Comparison of ENCODE assay signal across 24 cellular contexts in genomic region chr17:63792055-63792729, GRCh38. TPM values are rescaled to one million over a fixed set of nuclear protein-coding genes. Genes with fewer than 3 reads are reported as not detected.
DNase-seq lines count a peak whose midpoint lies in the region; ATAC-seq, FAIRE-seq and TF ChIP-seq lines count a peak whose summit lies in the region.
"Had no signal": no experiment of that assay in that cellular context is flagged by ENCODE, and none has a peak within 500 bp of the region (broad histone marks: within the 10 kb centered on the region; RNA-seq: fewer than 3 reads in every experiment).

No MANE protein-coding gene starts in this region.

- H3K9ac ChIP-seq in astrocyte (ENCODE audit: low read length): no peak overlapping the region

- peaks cover 64% of the 10 kb centered on the region for H4K20me1 ChIP-seq in astrocyte (ENCODE audit: insufficient read depth, low read length)

- no peak for TF ChIP-seq CTCF in astrocyte (IDR thresholded peaks at IDR 0.05; ENCODE audit: insufficient read depth, low read depth, low read length)
- peak; percentile 19 for TF ChIP-seq CTCF in foreskin keratinocyte (conservative IDR thresholded peaks at IDR 0.05)

- H3K27me3 ChIP-seq in astrocyte (ENCODE audit: insufficient read depth, low read length) (no peaks in the 10 kb centered on the region), foreskin keratinocyte (no peaks in the 10 kb centered on the region), H7 (ENCODE audit: control insufficient read depth, insufficient read depth, low read length) (no peaks in the 10 kb centered on the region)
- H3K27me3 ChIP-seq: MG63 had no signal

- H3K9me3 ChIP-seq in astrocyte (ENCODE audit: insufficient read depth, low read depth, low read length): no peaks in the 10 kb centered on the region
- H3K9me3 ChIP-seq: MG63 had no signal

- H3K36me3 ChIP-seq in astrocyte (ENCODE audit: insufficient read depth, low read length): peaks cover 63% of the 10 kb centered on the region
- peaks cover 25% of the 10 kb centered on the region for H3K36me3 ChIP-seq in H7 (replicated peaks; ENCODE audit: control insufficient read depth, insufficient read depth, low read length)

- no peaks in the 10 kb centered on the region for H3K27me3 Mint-ChIP-seq in activated T-cell treated with anti-CD3 and anti-CD28 coated beads, Interleukin-2, amount 50 U/mL, for 24 hours
- H3K27me3 Mint-ChIP-seq in astrocyte (ENCODE audit: low read depth, unreplicated experiment): no peaks in the 10 kb centered on the region

- H3K27ac ChIP-seq in astrocyte (ENCODE audit: low read depth, low read length) (no peak overlapping the region), foreskin keratinocyte (no peak overlapping the region)
- H3K27ac ChIP-seq: PC-9 had no signal

- no peak overlapping the region for H3K4me2 ChIP-seq in astrocyte (ENCODE audit: low read length)
- H3K4me2 ChIP-seq: PC-9 had no signal

- peaks cover 84% of the 10 kb centered on the region for H3K79me2 ChIP-seq in astrocyte (ENCODE audit: insufficient read depth, low read length)

- no peak overlapping the region for H3K4me3 ChIP-seq in astrocyte (ENCODE audit: insufficient read depth, low read depth, low read length)
- no peak overlapping the region for H3K4me3 ChIP-seq in H7 (ENCODE audit: insufficient read depth, low read depth, low read length)
- H3K4me3 ChIP-seq: MG63, PC-9 had no signal

- H3K9me3 Mint-ChIP-seq in activated T-cell treated with anti-CD3 and anti-CD28 coated beads, Interleukin-2, amount 50 U/mL, for 24 hours: no peaks in the 10 kb centered on the region
- no peaks in the 10 kb centered on the region for H3K9me3 Mint-ChIP-seq in astrocyte (ENCODE audit: unreplicated experiment)

- H3K4me1 ChIP-seq in astrocyte (ENCODE audit: insufficient read depth, low read length) (no peaks in the 10 kb centered on the region), foreskin keratinocyte (peaks cover 11% of the 10 kb centered on the region)

- no peak for DNase-seq in activated T-cell treated with anti-CD3 and anti-CD28 coated beads, Interleukin-2, amount 50 U/mL, for 24 hours
- DNase-seq in activated T-cell treated with anti-CD3 and anti-CD28 coated beads for 4 hours: no peak
- peak; percentile 50 for DNase-seq in HPDE6-E6E7 (ENCODE audit: extremely low spot score)
- DNase-seq in astrocyte (ENCODE audit: low read depth): no peak
- peak; percentile 35 to 71 for DNase-seq in foreskin keratinocyte
- DNase-seq in NOMO-1 treated with dmso at 0.1 percent for 144 hours (lab: John Stamatoyannopoulos, UW; ENCODE audit: unreplicated experiment): no peak
- no peak for DNase-seq in H7
- DNase-seq: Calu3; DMS79 treated with DMSO at 0.1 percent for 48 hours; GF-D8; KBM-7; MG63; NCI-H1105 treated with DMSO at 0.1 percent for 48 hours; NCI-H146; NCI-H1930; NCI-H446 treated with DMSO at 0.1 percent for 48 hours; NCI-H526; NCI-H82; NK-92 treated with Interleukin-12 subunit alpha and Interleukin-12 subunit beta, amount 100 ng/mL, for 24 hours; PC-9; SHP77 had no signal

- H3K36me3 Mint-ChIP-seq in activated T-cell treated with anti-CD3 and anti-CD28 coated beads, Interleukin-2, amount 50 U/mL, for 24 hours (ENCODE audit: low read depth): peaks cover 92% of the 10 kb centered on the region
- H3K36me3 Mint-ChIP-seq in astrocyte (ENCODE audit: low read depth, unreplicated experiment): peaks cover 15% of the 10 kb centered on the region

- no peak overlapping the region for H2AFZ ChIP-seq in astrocyte (ENCODE audit: low read depth, low read length)
- H2AFZ ChIP-seq: PC-9 had no signal

- ATAC-seq in foreskin keratinocyte (peak; percentile 42), esophagus mucosa (no peak)

- peak overlapping the region; percentile 18 for H3K27ac Mint-ChIP-seq in activated T-cell treated with anti-CD3 and anti-CD28 coated beads, Interleukin-2, amount 50 U/mL, for 24 hours
- peak overlapping the region; percentile 6 for H3K27ac Mint-ChIP-seq in astrocyte (ENCODE audit: unreplicated experiment)

- H3K4me1 Mint-ChIP-seq in activated T-cell treated with anti-CD3 and anti-CD28 coated beads, Interleukin-2, amount 50 U/mL, for 24 hours (ENCODE audit: low read depth): peaks cover 6% of the 10 kb centered on the region
- H3K4me1 Mint-ChIP-seq in astrocyte (ENCODE audit: low read depth, unreplicated experiment): no peaks in the 10 kb centered on the region

- no peak for FAIRE-seq in astrocyte (lab: Jason Lieb, UNC)
- FAIRE-seq: GM12891, HTR-8/SVneo had no signal

- H3K4me3 Mint-ChIP-seq in activated T-cell treated with anti-CD3 and anti-CD28 coated beads, Interleukin-2, amount 50 U/mL, for 24 hours: no peak overlapping the region
- H3K4me3 Mint-ChIP-seq in astrocyte (ENCODE audit: unreplicated experiment): no peak overlapping the region

RNA-seq across cellular contexts. Expression of gene DDX42, which starts 18.2 kb away (rescaled TPM):
- total RNA-seq in astrocyte (120 and 125 TPM in 2 replicates), foreskin keratinocyte (72.2 and 74.9 TPM in 2 replicates), esophagus mucosa (56.1 TPM)
- polyA plus RNA-seq in foreskin keratinocyte: 40.6 and 41.0 TPM in 2 replicates
- total RNA-seq in H7 (2014; rRNA removed; shearing (Covaris generic)): 34.5 and 41.8 TPM in 2 replicates

RNA-seq across cellular contexts. Expression of gene CCDC47, which starts 18.8 kb away (rescaled TPM):
- total RNA-seq in astrocyte: 92.8 and 95.6 TPM in 2 replicates
- 64.2 and 77.0 TPM in 2 replicates for total RNA-seq in foreskin keratinocyte
- 21.0 and 26.3 TPM in 2 replicates for polyA plus RNA-seq in foreskin keratinocyte
- total RNA-seq in esophagus mucosa: 50.6 TPM
- 30.6 and 36.4 TPM in 2 replicates for total RNA-seq in H7 (2014; rRNA removed; shearing (Covaris generic))

RNA-seq across cellular contexts. Expression of gene PSMC5, which starts 35.0 kb away (rescaled TPM):
- total RNA-seq in astrocyte (110 and 116 TPM in 2 replicates), foreskin keratinocyte (97.4 and 120 TPM in 2 replicates), esophagus mucosa (102 TPM)
- polyA plus RNA-seq in foreskin keratinocyte: 168 and 192 TPM in 2 replicates
- total RNA-seq in H7 (2014; rRNA removed; shearing (Covaris generic)): 29.9 and 34.9 TPM in 2 replicates

RNA-seq across cellular contexts. Expression of gene FTSJ3, which starts 35.3 kb away (rescaled TPM):
- 41.8 and 50.2 TPM in 2 replicates for total RNA-seq in astrocyte
- 37.6 and 49.9 TPM in 2 replicates for total RNA-seq in foreskin keratinocyte
- 22.6 and 30.5 TPM in 2 replicates for polyA plus RNA-seq in foreskin keratinocyte
- total RNA-seq in esophagus mucosa: 18.7 TPM
- 30.0 and 54.1 TPM in 2 replicates for total RNA-seq in H7 (2014; rRNA removed; shearing (Covaris generic))

RNA-seq across cellular contexts. Expression of gene SMARCD2, which starts 50.3 kb away (rescaled TPM):
- 33.9 and 34.5 TPM in 2 replicates for total RNA-seq in astrocyte
- total RNA-seq in foreskin keratinocyte: 94.0 and 99.9 TPM in 2 replicates
- 72.4 and 82.2 TPM in 2 replicates for polyA plus RNA-seq in foreskin keratinocyte
- 68.3 TPM for total RNA-seq in esophagus mucosa
- 141 and 144 TPM in 2 replicates for total RNA-seq in H7 (2014; rRNA removed; shearing (Covaris generic))

Comparison
In these comparisons a context has a peak if more than half of its experiments do, and no peak if none do; other contexts are left out.
1. DNase-seq: peak in HPDE6-E6E7 (single experiment) and foreskin keratinocyte (2 of 2); none in activated T-cell treated with anti-CD3 and anti-CD28 coated beads, Interleukin-2, amount 50 U/mL, for 24 hours (single experiment), activated T-cell treated with anti-CD3 and anti-CD28 coated beads for 4 hours (single experiment), astrocyte (single experiment), NOMO-1 treated with dmso at 0.1 percent for 144 hours (single experiment) and H7 (single experiment).